Comparison of ENCODE assay signal across 23 cellular contexts in genomic region chr9:3247211-3247610, GRCh38.
DNase-seq lines count a peak whose midpoint lies in the region; ATAC-seq, FAIRE-seq and TF ChIP-seq lines count a peak whose summit lies in the region.
"Had no signal": no experiment of that assay in that cellular context is flagged by ENCODE, and none has a peak within 500 bp of the region (broad histone marks: within the 10 kb centered on the region; RNA-seq: fewer than 3 reads in every experiment).

No MANE protein-coding gene starts in this region.

- H3K27me3 ChIP-seq in HepG2 (ENCODE audit: control insufficient read depth in 1 of 2, insufficient read depth in 2 of 2, low read length in 2 of 2) = no peaks in the 10 kb centered on the region
- no peaks in the 10 kb centered on the region for H3K27me3 ChIP-seq in right lobe of liver
- no peaks in the 10 kb centered on the region for H3K27me3 ChIP-seq in IMR-90 (ENCODE audit: control insufficient read depth, insufficient read depth, low read length)
- no peaks in the 10 kb centered on the region for H3K27me3 ChIP-seq in K562 (ENCODE audit: control insufficient read depth in 2 of 2, insufficient read depth in 2 of 2, low read length in 2 of 2)
- no peaks in the 10 kb centered on the region for H3K27me3 ChIP-seq in gastrocnemius medialis
- H3K27me3 ChIP-seq: BLaER1 treated with 17β-estradiol and CSF1 and Interleukin-3, amounts not matched to agents 10 nM and 100 nM had no signal

- H2BK20ac ChIP-seq in IMR-90 (ENCODE audit: low read depth, low read length) = no peak overlapping the region

- no peaks in the 10 kb centered on the region for H3K79me2 ChIP-seq in HepG2 (ENCODE audit: insufficient read depth, low read length)
- no peaks in the 10 kb centered on the region for H3K79me2 ChIP-seq in K562 (ENCODE audit: control insufficient read depth, insufficient read depth, low read length)

- POLR2A ChIA-PET in HepG2 (lab: Yijun Ruan, JAX) = no interaction called here
- POLR2A ChIA-PET in IMR-90 (lab: Charles Lee; ENCODE audit: unreplicated experiment) = no interaction called here
- POLR2A ChIA-PET in K562 (lab: Yijun Ruan, JAX) = no interaction called here

- H2BK120ac ChIP-seq in IMR-90 (ENCODE audit: low read depth, low read length) = no peak overlapping the region

- in situ Hi-C loops in HepG2 (cut with HindIII; ENCODE audit: extremely low pct_ligation_motif_present, low pct_unique_long_range_greater_than_20kb) = no loop called here
- in situ Hi-C loops in IMR-90 (cut with MboI; ENCODE audit: low sequenced_read_pairs) = loop anchor here (5.0 to 25.0 kb wide), 2 partner anchors 200 to 1115 kb away; no protein-coding TSS in a partner anchor
- in situ Hi-C loops in K562 (cut with MboI) = no loop called here
- in situ Hi-C loops in gastrocnemius medialis (cut with MboI; ENCODE audit: low sequenced_read_pairs in 4 of 4) = loop anchor here in 1 of 4 donors (25.0 kb wide), 3 partner anchors 190 to 415 kb away; partner anchors contain the start of gene RFX3

- no peak overlapping the region for H3K18ac ChIP-seq in IMR-90 (ENCODE audit: low read depth, low read length)

- H3K36me3 ChIP-seq in HepG2 (replicated peaks in 1 of 2; ENCODE audit: control insufficient read depth in 1 of 2, insufficient read depth in 2 of 2, low read length in 2 of 2) (no peaks in the 10 kb centered on the region), right lobe of liver (no peaks in the 10 kb centered on the region), IMR-90 (ENCODE audit: control insufficient read depth, insufficient read depth, low read length) (0 out of 2 replicates have a peak, but pooled peaks cover 3% of the 10 kb centered on the region), K562 (ENCODE audit: control insufficient read depth, insufficient read depth, low read length) (no peaks in the 10 kb centered on the region), gastrocnemius medialis (peaks cover 0 to 5% of the 10 kb centered on the region in 2 donors)

- TF ChIP-seq RAD21 in HepG2 (CRISPR knock-in tag; IDR thresholded peaks at IDR 0.05) (no peak), IMR-90 (IDR thresholded peaks at IDR 0.05; ENCODE audit: low read length) (no peak), K562 (CRISPR knock-in tag; conservative IDR thresholded peaks at IDR 0.05 in 1 of 2, IDR thresholded peaks at IDR 0.05 in 1 of 2) (no peak)

- H3K9ac ChIP-seq in HepG2 (ENCODE audit: insufficient read depth, low read depth, low read length) (no peak overlapping the region), IMR-90 (ENCODE audit: low read depth, low read length) (no peak overlapping the region), K562 (ENCODE audit: insufficient read depth in 1 of 2, low read depth in 2 of 2, low read length in 2 of 2) (no peak overlapping the region)
- H3K9ac ChIP-seq: BLaER1 treated with 17β-estradiol and CSF1 and Interleukin-3, amounts not matched to agents 10 nM and 100 nM had no signal

- no peak overlapping the region for H4K8ac ChIP-seq in IMR-90 (ENCODE audit: low read depth in 2 of 2, low read length in 2 of 2)

- peaks cover 15% of the 10 kb centered on the region for H3K36me3 Mint-ChIP-seq in T-helper 17 cell (ENCODE audit: low read depth)
- H3K36me3 Mint-ChIP-seq in activated T-helper 2 cell treated with anti-CD3 and anti-CD28 coated beads, Interferon-gamma antibody, Interleukin-2, Interleukin-4, amounts not matched to agents 10 μg/mL and 5 μg/mL and 100 μg/mL, durations not matched to agents 14 hours and 24 hours and 36 hours (ENCODE audit: low read depth) = no peaks in the 10 kb centered on the region

- no peak for ATAC-seq in HepG2
- ATAC-seq in right lobe of liver = no peak
- no peak for ATAC-seq in IMR-90 (ENCODE audit: low read depth)
- no peak for ATAC-seq in K562
- ATAC-seq in T-helper 17 cell = no peak
- no peak for ATAC-seq in gastrocnemius medialis
- ATAC-seq: CD8-positive, alpha-beta T cell; GM12878 had no signal

- H3K27ac ChIP-seq in HepG2 (ENCODE audit: extremely low read length, insufficient read depth, low read length) (no peak overlapping the region), right lobe of liver (no peak overlapping the region), IMR-90 (ENCODE audit: insufficient read depth, low read length) (no peak overlapping the region), K562 (ENCODE audit: extremely low read depth, low read depth, low read length) (no peak overlapping the region), gastrocnemius medialis (no peak overlapping the region)
- H3K27ac ChIP-seq: C4-2B had no signal

- H3K14ac ChIP-seq in IMR-90 (replicated peaks; ENCODE audit: low read depth, low read length) = no peak overlapping the region

- no peak overlapping the region for H3K27ac Mint-ChIP-seq in T-helper 17 cell
- H3K27ac Mint-ChIP-seq in activated T-helper 2 cell treated with anti-CD3 and anti-CD28 coated beads, Interferon-gamma antibody, Interleukin-2, Interleukin-4, amounts not matched to agents 10 μg/mL and 5 μg/mL and 100 μg/mL, durations not matched to agents 14 hours and 24 hours and 36 hours = no peak overlapping the region
- H3K27ac Mint-ChIP-seq: B cell; CD4-positive, alpha-beta T cell; CD8-positive, alpha-beta T cell had no signal

- 0 out of 2 replicates have a peak, but pooled peaks cover 4% of the 10 kb centered on the region for H3K4me1 ChIP-seq in HepG2 (ENCODE audit: insufficient read depth, low read length)
- H3K4me1 ChIP-seq in right lobe of liver = no peaks in the 10 kb centered on the region
- H3K4me1 ChIP-seq in IMR-90 (ENCODE audit: control insufficient read depth, insufficient read depth, low read length) = no peaks in the 10 kb centered on the region
- no peaks in the 10 kb centered on the region for H3K4me1 ChIP-seq in K562 (replicated peaks in 1 of 2; ENCODE audit: control insufficient read depth in 2 of 2, insufficient read depth in 2 of 2, low read length in 2 of 2)
- H3K4me1 ChIP-seq in gastrocnemius medialis = no peaks in the 10 kb centered on the region
- H3K4me1 ChIP-seq: Caco-2 had no signal

- no peaks in the 10 kb centered on the region for H4K20me1 ChIP-seq in HepG2 (ENCODE audit: insufficient read depth, low read length)
- H4K20me1 ChIP-seq in IMR-90 (ENCODE audit: insufficient read depth, low read length) = no peaks in the 10 kb centered on the region
- no peaks in the 10 kb centered on the region for H4K20me1 ChIP-seq in K562 (replicated peaks; ENCODE audit: control insufficient read depth, insufficient read depth, low read length)
- H4K20me1 ChIP-seq: BLaER1 treated with 17β-estradiol and CSF1 and Interleukin-3, amounts not matched to agents 10 nM and 100 nM had no signal

- H3K4me3 ChIP-seq in HepG2 (replicated peaks in 1 of 3; ENCODE audit: insufficient read depth in 1 of 3, low read depth in 2 of 3, low read length in 3 of 3) (no peak overlapping the region), right lobe of liver (no peak overlapping the region), IMR-90 (ENCODE audit: insufficient read depth, low read depth, low read length) (no peak overlapping the region), K562 (no peak overlapping the region), gastrocnemius medialis (no peak overlapping the region)
- H3K4me3 ChIP-seq: BLaER1 treated with 17β-estradiol and CSF1 and Interleukin-3, amounts not matched to agents 10 nM and 100 nM; GM12878 had no signal

- H3K9me3 ChIP-seq in HepG2 (ENCODE audit: low read length) (no peaks in the 10 kb centered on the region), right lobe of liver (no peaks in the 10 kb centered on the region), IMR-90 (ENCODE audit: control insufficient read depth, insufficient read depth, low read length) (no peaks in the 10 kb centered on the region), K562 (replicated peaks; ENCODE audit: control insufficient read depth, insufficient read depth, low read depth, low read length) (no peaks in the 10 kb centered on the region), T-helper 17 cell (ENCODE audit: control insufficient read depth, low read length, poor library complexity, severe bottlenecking) (no peaks in the 10 kb centered on the region), gastrocnemius medialis (no peaks in the 10 kb centered on the region)
- H3K9me3 ChIP-seq: BLaER1 treated with 17β-estradiol and CSF1 and Interleukin-3, amounts not matched to agents 10 nM and 100 nM; Caco-2 had no signal

- no peaks in the 10 kb centered on the region for H3K4me1 Mint-ChIP-seq in T-helper 17 cell
- peaks cover 5% of the 10 kb centered on the region for H3K4me1 Mint-ChIP-seq in activated T-helper 2 cell treated with anti-CD3 and anti-CD28 coated beads, Interferon-gamma antibody, Interleukin-2, Interleukin-4, amounts not matched to agents 10 μg/mL and 5 μg/mL and 100 μg/mL, durations not matched to agents 14 hours and 24 hours and 36 hours (ENCODE audit: low read depth)
- H3K4me1 Mint-ChIP-seq: B cell had no signal

- H3K4me2 ChIP-seq in HepG2 (ENCODE audit: low read depth, low read length) (no peak overlapping the region), IMR-90 (ENCODE audit: low read depth, low read length) (no peak overlapping the region), K562 (ENCODE audit: insufficient read depth, low read length) (no peak overlapping the region)
- H3K4me2 ChIP-seq: BLaER1 treated with 17β-estradiol and CSF1 and Interleukin-3, amounts not matched to agents 10 nM and 100 nM had no signal

- H3K23ac ChIP-seq in IMR-90 (ENCODE audit: low read depth, low read length) = no peak overlapping the region

- no peak overlapping the region for H4K91ac ChIP-seq in IMR-90 (ENCODE audit: insufficient read depth, low read depth, low read length)

- CTCF ChIA-PET in HepG2 (lab: Yijun Ruan, JAX; ENCODE audit: low intra/inter-chr PET ratio, low total read pairs) (no interaction called here), IMR-90 (lab: Yijun Ruan, JAX) (interaction anchor here (1.0 kb wide), 1 partner anchor 194 kb away, joined by 3 read pairs; no protein-coding TSS in a partner anchor), K562 (lab: Yijun Ruan, JAX; ENCODE audit: low intra/inter-chr PET ratio) (no interaction called here)

- H3K9me1 ChIP-seq in IMR-90 (ENCODE audit: insufficient read depth, low read length) = no peaks in the 10 kb centered on the region; the same call in 1 of the 2 replicates
- H3K9me1 ChIP-seq in K562 (ENCODE audit: control insufficient read depth, insufficient read depth, low read length) = no peaks in the 10 kb centered on the region

- no peak overlapping the region for H2BK15ac ChIP-seq in IMR-90 (ENCODE audit: low read depth, low read length)

- no peak overlapping the region for H3K4ac ChIP-seq in IMR-90 (ENCODE audit: low read depth, low read length)

- TF ChIP-seq POLR2A in HepG2 (IDR thresholded peaks at IDR 0.05; ENCODE audit: insufficient read depth in 1 of 2, low read depth in 2 of 2, low read length in 2 of 2) (no peak), right lobe of liver (IDR thresholded peaks at IDR 0.05) (no peak), IMR-90 (IDR thresholded peaks at IDR 0.05; ENCODE audit: low read depth, low read length) (no peak), K562 (conservative IDR thresholded peaks at IDR 0.05) (no peak), gastrocnemius medialis (IDR thresholded peaks at IDR 0.05) (no peak)

- no peak for DNase-seq in HepG2 (ENCODE audit: low spot score)
- DNase-seq in right lobe of liver = no peak
- no peak for DNase-seq in IMR-90
- DNase-seq in K562 (ENCODE audit: extremely low read depth in 1 of 4, low spot score in 3 of 4) = no peak
- no peak for DNase-seq in T-helper 17 cell
- DNase-seq in activated T-helper 2 cell treated with anti-CD3 and anti-CD28 coated beads, Interferon-gamma antibody, Interleukin-2, Interleukin-4, amounts not matched to agents 10 μg/mL and 5 μg/mL and 100 μg/mL, durations not matched to agents 14 hours and 24 hours and 36 hours (ENCODE audit: low spot score) = no peak
- DNase-seq in gastrocnemius medialis = no peak
- DNase-seq: 8988T; AML-193; Caco-2; Calu3; CD4-positive, alpha-beta T cell; CD8-positive, alpha-beta T cell; DMS79 treated with DMSO at 0.1 percent for 48 hours; GDM1 had no signal

- no peak overlapping the region for H4K5ac ChIP-seq in IMR-90 (ENCODE audit: low read depth, low read length)

- WGBS in HepG2 (ENCODE audit: low lambda C conversion rate) = 95% methylated on average over 3 of the region's 3 CpGs
- 92% methylated on average over 3 of the region's 3 CpGs for WGBS in right lobe of liver (ENCODE audit: insufficient coverage, low coverage, low lambda C conversion rate, missing lambda C conversion rate)
- no CpG with 5 or more reads among the region's 3 CpGs for WGBS in IMR-90 (ENCODE audit: extremely low coverage in 2 of 2, insufficient read length in 1 of 2), 2 experiments
- WGBS in K562 (ENCODE audit: insufficient coverage, low coverage, missing lambda C conversion rate) = 53% methylated on average over 3 of the region's 3 CpGs

- dilution Hi-C loops in IMR-90 (cut with HindIII; ENCODE audit: low sequenced_read_pairs, unreplicated experiment) = no loop called here

- no peak overlapping the region for H3K4me3 Mint-ChIP-seq in T-helper 17 cell
- no peak overlapping the region for H3K4me3 Mint-ChIP-seq in activated T-helper 2 cell treated with anti-CD3 and anti-CD28 coated beads, Interferon-gamma antibody, Interleukin-2, Interleukin-4, amounts not matched to agents 10 μg/mL and 5 μg/mL and 100 μg/mL, durations not matched to agents 14 hours and 24 hours and 36 hours (ENCODE audit: low read depth)
- H3K4me3 Mint-ChIP-seq: B cell; CD4-positive, alpha-beta T cell; CD8-positive, alpha-beta T cell had no signal

- H3K79me1 ChIP-seq in IMR-90 (ENCODE audit: low read depth in 1 of 2, low read length in 2 of 2) = no peaks in the 10 kb centered on the region

- H2BK5ac ChIP-seq in IMR-90 (ENCODE audit: low read depth, low read length, poor library complexity, severe bottlenecking) = no peak overlapping the region

- intact Hi-C loops in HepG2 (cut with micrococcal nuclease; ENCODE audit: unreplicated experiment) (no loop called here), right lobe of liver (cut with DNase I) (no loop called here), IMR-90 (cut with micrococcal nuclease) (loop anchor here (10.0 kb wide), 1 partner anchor 588 kb away; no protein-coding TSS in a partner anchor), K562 (cut with micrococcal nuclease) (no loop called here), gastrocnemius medialis (cut with DNase I; ENCODE audit: low total_unique reads) (no loop called here)
- intact Hi-C loops in activated T-helper 2 cell treated with anti-CD3 and anti-CD28 coated beads, Interferon-gamma antibody, Interleukin-2, Interleukin-4, amounts not matched to agents 10 μg/mL and 5 μg/mL and 100 μg/mL, durations not matched to agents 14 hours and 24 hours and 36 hours (cut with micrococcal nuclease) = loop anchor here (10.0 kb wide), 1 partner anchor 1128 kb away; no protein-coding TSS in a partner anchor

- TF ChIP-seq EP300 in HepG2 (IDR thresholded peaks at IDR 0.05; ENCODE audit: low read depth in 2 of 2, low read length in 2 of 2) (no peak), HepG2 (CRISPR knock-in tag; IDR thresholded peaks at IDR 0.05; ENCODE audit: borderline replicate concordance) (no peak), K562 (IDR thresholded peaks at IDR 0.05; ENCODE audit: low read length) (no peak)

- no peak overlapping the region for H3K56ac ChIP-seq in IMR-90 (ENCODE audit: extremely low read depth, insufficient read depth, low read length)

- FAIRE-seq in HepG2 (lab: Jason Lieb, UNC) = no peak
- peak; percentile 13 for FAIRE-seq in G401.6 (lab: Jason Lieb, UNC)
- no peak for FAIRE-seq in K562 (lab: Jason Lieb, UNC)
- FAIRE-seq: A204.1, GM12878, GM12892, GM18507 had no signal

- H3K9me3 Mint-ChIP-seq in activated T-helper 2 cell treated with anti-CD3 and anti-CD28 coated beads, Interferon-gamma antibody, Interleukin-2, Interleukin-4, amounts not matched to agents 10 μg/mL and 5 μg/mL and 100 μg/mL, durations not matched to agents 14 hours and 24 hours and 36 hours = no peaks in the 10 kb centered on the region
- H3K9me3 Mint-ChIP-seq: CD4-positive, alpha-beta T cell; CD8-positive, alpha-beta T cell had no signal

- no peak overlapping the region for H2AK9ac ChIP-seq in IMR-90 (replicated peaks; ENCODE audit: low read depth, low read length, poor library complexity)

- BruUV-seq in HepG2 (replicated peaks; lab: Mats Ljungman, UMichigan) (no TSS peak), IMR-90 (replicated peaks; lab: Mats Ljungman, UMichigan) (no TSS peak), K562 (replicated peaks; lab: Mats Ljungman, UMichigan) (no TSS peak)

- H2AFZ ChIP-seq in HepG2 (ENCODE audit: low read length) = no peak overlapping the region
- no peak overlapping the region for H2AFZ ChIP-seq in IMR-90 (replicated peaks; ENCODE audit: low read length, poor library complexity)
- H2AFZ ChIP-seq in K562 (ENCODE audit: low read depth, low read length) = no peak overlapping the region

- no peak overlapping the region for H2AK5ac ChIP-seq in IMR-90 (ENCODE audit: low read depth, low read length)

- TF ChIP-seq CTCF in HepG2 (CRISPR knock-in tag; IDR thresholded peaks at IDR 0.05) (no peak), right lobe of liver (IDR thresholded peaks at IDR 0.05) (no peak), IMR-90 (conservative IDR thresholded peaks at IDR 0.05; ENCODE audit: low read depth, low read length) (no peak), K562 (IDR thresholded peaks at IDR 0.05 in 2 of 3, conservative IDR thresholded peaks at IDR 0.05 in 1 of 3; ENCODE audit: insufficient read depth in 2 of 3, low read depth in 1 of 3, low read length in 3 of 3) (no peak), gastrocnemius medialis (IDR thresholded peaks at IDR 0.05 in 4 of 5, conservative IDR thresholded peaks at IDR 0.05 in 1 of 5) (no peak)

- H3K27me3 Mint-ChIP-seq in T-helper 17 cell = no peaks in the 10 kb centered on the region
- H3K27me3 Mint-ChIP-seq in activated T-helper 2 cell treated with anti-CD3 and anti-CD28 coated beads, Interferon-gamma antibody, Interleukin-2, Interleukin-4, amounts not matched to agents 10 μg/mL and 5 μg/mL and 100 μg/mL, durations not matched to agents 14 hours and 24 hours and 36 hours (ENCODE audit: low read depth) = no peaks in the 10 kb centered on the region
- H3K27me3 Mint-ChIP-seq: B cell; CD4-positive, alpha-beta T cell had no signal

Comparison
In these comparisons a context has a peak if more than half of its experiments do, and no peak if none do; other contexts are left out.
1. intact Hi-C loops: an anchor here in IMR-90 (10.0 kb wide) and activated T-helper 2 cell treated with anti-CD3 and anti-CD28 coated beads, Interferon-gamma antibody, Interleukin-2, Interleukin-4, amounts not matched to agents 10 μg/mL and 5 μg/mL and 100 μg/mL, durations not matched to agents 14 hours and 24 hours and 36 hours (10.0 kb wide); none called in HepG2, right lobe of liver, K562 and gastrocnemius medialis.
2. Of the 241 proteins assayed by ChIP-seq in both HepG2 and K562: peak only in HepG2: none; only in K562: MAFG; in both: MAFF and MAFK; in neither: 238.